In genomic region chr1:13664451-13664850, GRCh38 we compare ENCODE assay signal across 22 cellular contexts. TPM values are rescaled to one million over a fixed set of nuclear protein-coding genes. Genes with fewer than 3 reads are reported as not detected.
DNase-seq lines count a peak whose midpoint lies in the region; FAIRE-seq and TF ChIP-seq lines count a peak whose summit lies in the region.
"Had no signal": no experiment of that assay in that cellular context is flagged by ENCODE, and none has a peak within 500 bp of the region (broad histone marks: within the 10 kb centered on the region; RNA-seq: fewer than 3 reads in every experiment).

No MANE protein-coding gene starts in this region.

- H3K36me3 Mint-ChIP-seq in Caco-2 (ENCODE audit: insufficient read depth, unreplicated experiment): no peaks in the 10 kb centered on the region

- FAIRE-seq in bronchial epithelial cell (lab: Jason Lieb, UNC): peak; percentile 98

- no peaks in the 10 kb centered on the region for H3K9me3 Mint-ChIP-seq in Caco-2 (ENCODE audit: unreplicated experiment)

- no peak overlapping the region for H3K27ac Mint-ChIP-seq in Caco-2 (ENCODE audit: unreplicated experiment)
- H3K27ac Mint-ChIP-seq: activated naive CD8-positive, alpha-beta T cell treated with anti-CD3 and anti-CD28 coated beads, Interleukin-2, amount 50 U/mL, for 24 hours had no signal

- no peaks in the 10 kb centered on the region for H3K4me1 ChIP-seq in Caco-2
- H3K4me1 ChIP-seq: breast epithelium, tibial artery had no signal

- H3K4me3 ChIP-seq in bronchial epithelial cell (ENCODE audit: low read depth, low read length) (no peak overlapping the region), Caco-2 (ENCODE audit: low read depth, low read length) (no peak overlapping the region)
- H3K4me3 ChIP-seq: breast epithelium, MG63, tibial artery had no signal

- CTCF ChIA-PET in Caco-2 (lab: Charles Lee): interaction anchor here (0.6 kb wide), 1 partner anchor 1125 kb away, joined by 4 read pairs; no protein-coding TSS in a partner anchor

- H3K27me3 Mint-ChIP-seq in Caco-2 (ENCODE audit: insufficient read depth, unreplicated experiment): no peaks in the 10 kb centered on the region
- H3K27me3 Mint-ChIP-seq: activated naive CD8-positive, alpha-beta T cell treated with anti-CD3 and anti-CD28 coated beads, Interleukin-2, amount 50 U/mL, for 24 hours had no signal

- H3K27me3 ChIP-seq in bronchial epithelial cell (ENCODE audit: control insufficient read depth, insufficient read depth, low read length) (no peaks in the 10 kb centered on the region), Caco-2 (replicated peaks; ENCODE audit: control insufficient read depth, insufficient read depth, low read length) (no peaks in the 10 kb centered on the region)
- H3K27me3 ChIP-seq: breast epithelium, MG63 had no signal

- H3K36me3 ChIP-seq in bronchial epithelial cell (ENCODE audit: control insufficient read depth, insufficient read depth, low read length): no peaks in the 10 kb centered on the region
- H3K36me3 ChIP-seq in Caco-2 (ENCODE audit: control insufficient read depth, insufficient read depth, low read length): no peaks in the 10 kb centered on the region
- H3K36me3 ChIP-seq: breast epithelium, MG63, tibial artery had no signal

- TF ChIP-seq CTCF in bronchial epithelial cell (IDR thresholded peaks at IDR 0.05; ENCODE audit: insufficient read depth, low read length, severe bottlenecking) (no peak), Caco-2 (IDR thresholded peaks at IDR 0.05; ENCODE audit: insufficient read depth in 1 of 2, low read depth in 1 of 2, low read length in 1 of 2, severe bottlenecking in 1 of 2, unreplicated experiment in 1 of 2) (no peak)

- H3K4me1 Mint-ChIP-seq in Caco-2 (ENCODE audit: low read depth, unreplicated experiment): no peaks in the 10 kb centered on the region

- BruUV-seq in Caco-2 (replicated peaks; lab: Mats Ljungman, UMichigan): no TSS peak

- POLR2A ChIA-PET in Caco-2 (lab: Charles Lee): no interaction called here

- peak; percentile 5 for DNase-seq in stimulated activated CD4-positive, alpha-beta T cell treated with anti-CD3 and anti-CD28 coated beads, Interleukin-15, amount 100 ng/mL, for 24 hours
- no peak for DNase-seq in stimulated activated CD4-positive, alpha-beta T cell treated with anti-CD3 and anti-CD28 coated beads, Interleukin-4, amount 100 ng/mL, for 4 hours
- DNase-seq in HPDE6-E6E7 (ENCODE audit: extremely low spot score) (peak; percentile 45), bronchial epithelial cell (ENCODE audit: low read depth) (peak; percentile 97), activated gamma-delta T cell treated with Interleukin-2 at 50 U/mL for 16 hours (no peak), NCI-H187 (lab: John Stamatoyannopoulos, UW) (no peak), Caco-2 (no peak), amygdala (lab: John Stamatoyannopoulos, UW) (no peak)
- DNase-seq: activated CD4-positive, alpha-beta T cell treated with anti-CD3 and anti-CD28 coated beads, Interleukin-2, amount 50 U/mL, for 4 hours; activated naive CD8-positive, alpha-beta T cell treated with anti-CD3 and anti-CD28 coated beads, Interleukin-2, amount 50 U/mL, for 24 hours; activated T-cell treated with anti-CD3 and anti-CD28 coated beads, Interleukin-2, amount 50 U/mL, for 4 hours; DND-41; foreskin melanocyte; HCEC 1CT; MG63; NCI-H1694; NCI-H446 treated with DMSO at 0.1 percent for 48 hours; right cardiac atrium; SHP77; stimulated activated naive CD4-positive, alpha-beta T cell; tibial artery had no signal

- no peak overlapping the region for H3K4me3 Mint-ChIP-seq in Caco-2 (ENCODE audit: unreplicated experiment)
- H3K4me3 Mint-ChIP-seq: activated naive CD8-positive, alpha-beta T cell treated with anti-CD3 and anti-CD28 coated beads, Interleukin-2, amount 50 U/mL, for 24 hours; activated T-cell treated with anti-CD3 and anti-CD28 coated beads, Interleukin-2, amount 50 U/mL, for 4 hours had no signal

- intact Hi-C loops in Caco-2 (cut with micrococcal nuclease; ENCODE audit: unreplicated experiment): no loop called here

- no peaks in the 10 kb centered on the region for H3K9me3 ChIP-seq in Caco-2
- H3K9me3 ChIP-seq: breast epithelium, MG63, tibial artery had no signal

RNA-seq across cellular contexts. Expression of gene PRDM2, which starts 35.5 kb away (rescaled TPM):
- total RNA-seq in bronchial epithelial cell (7.1 and 7.6 TPM in 2 replicates), Caco-2 (2022) (29.8 and 32.7 TPM in 2 replicates)

Comparison
In these comparisons a context has a peak if more than half of its experiments do, and no peak if none do; other contexts are left out.
1. DNase-seq: peak in stimulated activated CD4-positive, alpha-beta T cell treated with anti-CD3 and anti-CD28 coated beads, Interleukin-15, amount 100 ng/mL, for 24 hours (single experiment), HPDE6-E6E7 (single experiment) and bronchial epithelial cell (single experiment); none in stimulated activated CD4-positive, alpha-beta T cell treated with anti-CD3 and anti-CD28 coated beads, Interleukin-4, amount 100 ng/mL, for 4 hours (0 of 2), activated gamma-delta T cell treated with Interleukin-2 at 50 U/mL for 16 hours (single experiment), NCI-H187 (0 of 2), Caco-2 (0 of 2) and amygdala (0 of 56).